ENCODE assay signal across 34 cellular contexts in the genomic region with DNA sequence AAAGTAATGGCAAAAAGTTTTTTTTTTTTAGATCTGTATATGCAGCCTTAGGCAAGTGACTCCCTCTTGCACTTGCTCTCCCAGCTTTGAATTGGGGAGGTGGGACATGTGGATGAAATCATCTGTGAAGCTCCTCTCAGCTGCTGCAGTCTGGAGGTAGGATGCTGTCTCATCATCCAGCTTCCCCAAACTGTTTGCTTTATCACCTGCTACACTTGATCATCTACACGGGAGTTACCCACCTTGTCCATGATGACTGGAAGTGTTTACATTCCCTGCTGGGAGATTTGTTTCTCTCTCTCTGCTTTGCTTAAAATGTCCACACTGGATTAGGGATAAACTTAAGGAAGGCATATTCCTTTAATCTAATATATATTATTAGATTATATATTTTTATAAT. TPM values are rescaled to one million over a fixed set of nuclear protein-coding genes. Genes with fewer than 3 reads are reported as not detected.
"Had no signal": no experiment of that assay in that cellular context is flagged by ENCODE, and none has a peak within 500 bp of the region (broad histone marks: within the 10 kb centered on the region; RNA-seq: fewer than 3 reads in every experiment).

No MANE protein-coding gene starts in this region.

- H3K27ac ChIP-seq: brain microvascular endothelial cell, Peyer's patch, SJSA1 had no signal

- H3K9me3 Mint-ChIP-seq: activated CD4-positive, alpha-beta memory T cell treated with anti-CD3 and anti-CD28 coated beads for 36 hours; activated naive CD4-positive, alpha-beta T cell treated with anti-CD3 and anti-CD28 coated beads, Interleukin-2, amount 10 ng/mL, durations not matched to agents 7 days and 5 days; activated naive CD8-positive, alpha-beta T cell treated with anti-CD3 and anti-CD28 coated beads for 36 hours; activated T-cell treated with anti-CD3 and anti-CD28 coated beads, Interleukin-2, amount 50 U/mL, for 4 hours; activated T-helper 1 cell treated with anti-CD3 and anti-CD28 coated beads, Interleukin-12 subunit alpha, Interleukin-12 subunit beta, Interleukin-2, Interleukin-4 antibody, amounts not matched to agents 30 ng/mL and 10 ng/mL and 1 ng/mL, durations not matched to agents 14 hours and 24 hours and 36 hours; T-helper 1 cell treated with Interleukin-12 subunit alpha and Interleukin-12 subunit beta and Interleukin-4 antibody, amounts not matched to agents 30 μg/mL and 1 μg/mL, for 36 hours; T-helper 2 cell treated with Interferon-gamma antibody and Interleukin-4, amounts not matched to agents 5 μg/mL and 100 μg/mL, for 36 hours had no signal

- H3K4me3 Mint-ChIP-seq: activated CD4-positive, alpha-beta memory T cell treated with anti-CD3 and anti-CD28 coated beads for 36 hours; activated CD4-positive, alpha-beta T cell treated with anti-CD3 and anti-CD28 coated beads for 36 hours; activated naive CD4-positive, alpha-beta T cell treated with anti-CD3 and anti-CD28 coated beads, Interleukin-2, amount 10 ng/mL, durations not matched to agents 7 days and 5 days; activated naive CD8-positive, alpha-beta T cell treated with anti-CD3 and anti-CD28 coated beads for 36 hours; activated T-cell treated with anti-CD3 and anti-CD28 coated beads, Interleukin-2, amount 50 U/mL, for 4 hours; activated T-helper 1 cell treated with anti-CD3 and anti-CD28 coated beads, Interleukin-12 subunit alpha, Interleukin-12 subunit beta, Interleukin-2, Interleukin-4 antibody, amounts not matched to agents 30 ng/mL and 10 ng/mL and 1 ng/mL, durations not matched to agents 14 hours and 24 hours and 36 hours; T-helper 1 cell treated with Interleukin-12 subunit alpha and Interleukin-12 subunit beta and Interleukin-4 antibody, amounts not matched to agents 30 μg/mL and 1 μg/mL, for 36 hours; T-helper 2 cell treated with Interferon-gamma antibody and Interleukin-4, amounts not matched to agents 5 μg/mL and 100 μg/mL, for 36 hours had no signal

- ATAC-seq: activated CD4-positive, alpha-beta T cell treated with anti-CD3 and anti-CD28 coated beads for 36 hours; activated CD4-positive, CD25-positive, alpha-beta regulatory T cell treated with anti-CD3 and anti-CD28 coated beads, Interleukin-2, amount 50 U/mL, for 24 hours; activated T-cell treated with anti-CD3 and anti-CD28 coated beads, Interleukin-2, amount 50 U/mL, for 4 hours; PC-3 had no signal

- H3K36me3 Mint-ChIP-seq: activated CD4-positive, alpha-beta memory T cell treated with anti-CD3 and anti-CD28 coated beads for 36 hours; activated naive CD4-positive, alpha-beta T cell treated with anti-CD3 and anti-CD28 coated beads, Interleukin-2, amount 10 ng/mL, durations not matched to agents 7 days and 5 days; activated naive CD8-positive, alpha-beta T cell treated with anti-CD3 and anti-CD28 coated beads for 36 hours had no signal

- H3K27me3 ChIP-seq: brain microvascular endothelial cell, Peyer's patch had no signal

- H3K27me3 Mint-ChIP-seq: activated naive CD8-positive, alpha-beta T cell treated with anti-CD3 and anti-CD28 coated beads for 36 hours had no signal

- H3K9me3 ChIP-seq: Peyer's patch, SJSA1, SK-N-SH had no signal

- DNase-seq: activated CD4-positive, alpha-beta memory T cell treated with anti-CD3 and anti-CD28 coated beads for 36 hours; activated CD4-positive, alpha-beta T cell treated with anti-CD3 and anti-CD28 coated beads for 36 hours; activated CD4-positive, alpha-beta T cell treated with anti-CD3 and anti-CD28 coated beads, Interleukin-2, amount 50 U/mL, for 1 hour; activated CD8-positive, alpha-beta memory T cell treated with anti-CD3 and anti-CD28 coated beads, Interleukin-2, amount 50 U/mL, for 4 hours; activated naive CD4-positive, alpha-beta T cell treated with anti-CD3 and anti-CD28 coated beads, Interleukin-2, amount 10 ng/mL, durations not matched to agents 7 days and 5 days; activated naive CD8-positive, alpha-beta T cell treated with anti-CD3 and anti-CD28 coated beads for 36 hours; activated T-cell treated with anti-CD3 and anti-CD28 coated beads for 4 hours; activated T-cell treated with anti-CD3 and anti-CD28 coated beads, Interleukin-2, amount 50 U/mL, for 4 hours; amniotic stem cell; aorta; brain microvascular endothelial cell; central memory CD4-positive, alpha-beta T cell; NCI-H1092 treated with DMSO at 0.1 percent for 48 hours; NCI-H1436; NCI-H1694; NCI-H1930; NCI-H2081 treated with DMSO at 0.1 percent for 48 hours; NCI-H226; NCI-H510A; NCI-H526; NCI-H82; NK-92 treated with Interleukin-12 subunit alpha and Interleukin-12 subunit beta, amount 100 ng/mL, for 24 hours; PC-3; Peyer's patch; RPMI8226; SHP77 treated with DMSO at 0.1 percent for 48 hours; SK-N-SH had no signal

- H3K27ac Mint-ChIP-seq: activated CD4-positive, alpha-beta memory T cell treated with anti-CD3 and anti-CD28 coated beads for 36 hours; activated CD4-positive, alpha-beta T cell treated with anti-CD3 and anti-CD28 coated beads for 36 hours; activated naive CD4-positive, alpha-beta T cell treated with anti-CD3 and anti-CD28 coated beads, Interleukin-2, amount 10 ng/mL, durations not matched to agents 7 days and 5 days; activated naive CD8-positive, alpha-beta T cell treated with anti-CD3 and anti-CD28 coated beads for 36 hours; activated T-helper 1 cell treated with anti-CD3 and anti-CD28 coated beads, Interleukin-12 subunit alpha, Interleukin-12 subunit beta, Interleukin-2, Interleukin-4 antibody, amounts not matched to agents 30 ng/mL and 10 ng/mL and 1 ng/mL, durations not matched to agents 14 hours and 24 hours and 36 hours; T-helper 1 cell treated with Interleukin-12 subunit alpha and Interleukin-12 subunit beta and Interleukin-4 antibody, amounts not matched to agents 30 μg/mL and 1 μg/mL, for 36 hours; T-helper 2 cell treated with Interferon-gamma antibody and Interleukin-4, amounts not matched to agents 5 μg/mL and 100 μg/mL, for 36 hours had no signal

- H3K4me1 Mint-ChIP-seq: activated CD4-positive, alpha-beta T cell treated with anti-CD3 and anti-CD28 coated beads for 36 hours had no signal

- H3K4me3 ChIP-seq: Peyer's patch, SJSA1 had no signal

- H3K36me3 ChIP-seq: brain microvascular endothelial cell, Peyer's patch, SJSA1 had no signal

- H3K4me1 ChIP-seq: Peyer's patch, SJSA1 had no signal

RNA-seq across cellular contexts. Expression of gene FGF23, which starts 8.5 kb away (rescaled TPM):
- total RNA-seq: activated CD4-positive, alpha-beta memory T cell treated with anti-CD3 and anti-CD28 coated beads for 36 hours; activated CD4-positive, alpha-beta T cell treated with anti-CD3 and anti-CD28 coated beads for 36 hours; activated naive CD8-positive, alpha-beta T cell treated with anti-CD3 and anti-CD28 coated beads for 36 hours; activated T-cell treated with anti-CD3 and anti-CD28 coated beads, Interleukin-2, amount 50 U/mL, for 4 hours; activated T-helper 1 cell treated with anti-CD3 and anti-CD28 coated beads, Interleukin-12 subunit alpha, Interleukin-12 subunit beta, Interleukin-2, Interleukin-4 antibody, amounts not matched to agents 30 ng/mL and 10 ng/mL and 1 ng/mL, durations not matched to agents 14 hours and 24 hours and 36 hours; aorta; cerebellum; M059J; PC-3; Peyer's patch; SJSA1 had no signal

RNA-seq across cellular contexts. Expression of gene FGF6, which starts 57.6 kb away (rescaled TPM):
- total RNA-seq: activated CD4-positive, alpha-beta memory T cell treated with anti-CD3 and anti-CD28 coated beads for 36 hours; activated CD4-positive, alpha-beta T cell treated with anti-CD3 and anti-CD28 coated beads for 36 hours; activated naive CD8-positive, alpha-beta T cell treated with anti-CD3 and anti-CD28 coated beads for 36 hours; activated T-cell treated with anti-CD3 and anti-CD28 coated beads, Interleukin-2, amount 50 U/mL, for 4 hours; activated T-helper 1 cell treated with anti-CD3 and anti-CD28 coated beads, Interleukin-12 subunit alpha, Interleukin-12 subunit beta, Interleukin-2, Interleukin-4 antibody, amounts not matched to agents 30 ng/mL and 10 ng/mL and 1 ng/mL, durations not matched to agents 14 hours and 24 hours and 36 hours; aorta; cerebellum; M059J; PC-3; Peyer's patch; SJSA1 had no signal
